ENCODE assay signal across 1 cellular context in genomic region chr22:39859903-39860588, GRCh38.
TF ChIP-seq lines count a peak whose summit lies in the region.

No MANE protein-coding gene starts in this region.

TF ChIP-seq in K562, 482 proteins besides CTCF, POLR2A, EP300 and RAD21 (continued from another document):
- TF ChIP-seq BCLAF1 (IDR thresholded peaks at IDR 0.05; ENCODE audit: borderline replicate concordance in 1 of 2, control insufficient read depth in 1 of 2, low read depth in 2 of 2, low read length in 1 of 2) (no peak), OTX1 (CRISPR knock-in tag; IDR thresholded peaks at IDR 0.05) (no peak), JUND (IDR thresholded peaks at IDR 0.05; ENCODE audit: borderline replicate concordance, low read depth, low read length) (peak; percentile 23; the same call in 1 of the 2 replicates), JUND (tag; IDR thresholded peaks at IDR 0.05; ENCODE audit: borderline replicate concordance, low read depth, low read length) (no peak), FOXO4 (CRISPR knock-in tag; IDR thresholded peaks at IDR 0.05) (no peak), FOSL1 (tag; conservative IDR thresholded peaks at IDR 0.05) (peak; percentile 57), EGR1 (conservative IDR thresholded peaks at IDR 0.05) (no peak), FOXJ3 (CRISPR knock-in tag; IDR thresholded peaks at IDR 0.05) (no peak), ZNF507 (tag; conservative IDR thresholded peaks at IDR 0.05) (no peak), E2F3 (CRISPR knock-in tag; IDR thresholded peaks at IDR 0.05) (no peak), BRD9 (IDR thresholded peaks at IDR 0.05; ENCODE audit: low read depth, partially characterized antibody) (no peak), C11orf30 (IDR thresholded peaks at IDR 0.05; ENCODE audit: low read depth) (peak; percentile 43; the same call in 1 of the 2 replicates), SRSF3 (IDR thresholded peaks at IDR 0.05; ENCODE audit: insufficient read depth, low read length) (no peak), FOXK2 (conservative IDR thresholded peaks at IDR 0.05 in 1 of 2, IDR thresholded peaks at IDR 0.05 in 1 of 2; ENCODE audit: low read depth in 2 of 2) (no peak), ZBTB2 (IDR thresholded peaks at IDR 0.05) (no peak), DLX4 (CRISPR knock-in tag; IDR thresholded peaks at IDR 0.05) (no peak), POLR2G (IDR thresholded peaks at IDR 0.05; ENCODE audit: low read depth, low read length) (no peak), EWSR1 (IDR thresholded peaks at IDR 0.05; ENCODE audit: borderline replicate concordance, low read depth, partially characterized antibody) (no peak), SIRT6 (IDR thresholded peaks at IDR 0.05; ENCODE audit: low read depth, low read length) (no peak), ZNF561 (CRISPR knock-in tag; conservative IDR thresholded peaks at IDR 0.05) (no peak), MGA (IDR thresholded peaks at IDR 0.05) (no peak), PHF8 (IDR thresholded peaks at IDR 0.05; ENCODE audit: borderline replicate concordance, low read length) (no peak), SETDB1 (IDR thresholded peaks at IDR 0.05; ENCODE audit: low read length) (no peak), ZNF316 (IDR thresholded peaks at IDR 0.05) (peak; percentile 73), RBM34 (IDR thresholded peaks at IDR 0.05; ENCODE audit: borderline replicate concordance, insufficient read depth, low read length) (no peak), PCBP1 (IDR thresholded peaks at IDR 0.05; ENCODE audit: low read depth, low read length, poor library complexity, severe bottlenecking) (no peak), PKNOX1 (IDR thresholded peaks at IDR 0.05) (peak; percentile 68), NFIX (CRISPR knock-in tag; IDR thresholded peaks at IDR 0.05; ENCODE audit: low read depth) (no peak), CAMTA2 (CRISPR knock-in tag; conservative IDR thresholded peaks at IDR 0.05) (no peak), ARHGAP35 (IDR thresholded peaks at IDR 0.05; ENCODE audit: partially characterized antibody) (no peak), FOXK1 (CRISPR knock-in tag; IDR thresholded peaks at IDR 0.05; ENCODE audit: borderline replicate concordance) (no peak), POLR2AphosphoS2 (IDR thresholded peaks at IDR 0.05; ENCODE audit: low read length) (no peak), ATF3 (IDR thresholded peaks at IDR 0.05) (peak; percentile 65; the same call in 1 of the 2 replicates), ATF3 (CRISPR knock-in tag; conservative IDR thresholded peaks at IDR 0.05) (no peak)
